Comparison of ENCODE assay signal across 32 cellular contexts in the genomic region with DNA sequence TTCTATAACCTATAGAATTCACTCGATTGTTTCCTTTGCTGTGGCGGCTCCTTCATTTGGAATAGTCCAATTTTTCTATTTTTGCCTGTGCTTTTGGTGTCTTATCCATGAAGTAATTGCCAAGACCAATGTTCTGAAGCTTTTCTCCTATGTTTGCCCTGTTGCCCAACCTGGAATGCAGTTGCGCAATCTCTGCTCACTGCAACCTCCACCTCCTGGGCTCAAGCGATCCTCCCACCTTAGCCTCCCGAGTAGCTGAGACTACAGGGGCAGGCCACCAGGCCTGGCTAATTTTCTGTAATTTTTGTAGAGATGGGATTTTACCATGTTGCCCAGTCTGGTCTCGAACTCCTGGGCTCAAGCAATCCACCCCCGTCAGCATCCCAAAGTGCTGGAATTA.
"Had no signal": no experiment of that assay in that cellular context is flagged by ENCODE, and none has a peak within 500 bp of the region (broad histone marks: within the 10 kb centered on the region; RNA-seq: fewer than 3 reads in every experiment).

No MANE protein-coding gene starts in this region.

- ATAC-seq: activated CD4-positive, CD25-positive, alpha-beta regulatory T cell treated with anti-CD3 and anti-CD28 coated beads, Interleukin-2, amount 50 U/mL, for 24 hours; activated CD8-positive, alpha-beta T cell treated with anti-CD3 and anti-CD28 coated beads for 36 hours; activated T-cell treated with anti-CD3 and anti-CD28 coated beads, Interleukin-2, amount 50 U/mL, for 4 hours; activated T-helper 17 cell treated with anti-CD3 and anti-CD28 coated beads, Interleukin-2, amount 50 U/mL, for 72 hours; esophagus mucosa had no signal

- H3K4me3 ChIP-seq: coronary artery, dorsolateral prefrontal cortex had no signal

- H3K4me3 Mint-ChIP-seq: activated B cell treated with CpG ODN at 0.5 μM for 24 hours; activated CD8-positive, alpha-beta T cell treated with anti-CD3 and anti-CD28 coated beads for 36 hours; activated naive CD8-positive, alpha-beta T cell; activated T-cell treated with anti-CD3 and anti-CD28 coated beads, Interleukin-2, amount 50 U/mL, for 4 hours; activated T-helper 17 cell treated with anti-CD3 and anti-CD28 coated beads, Interleukin-2, amount 50 U/mL, for 72 hours; central memory CD8-positive, alpha-beta T cell; dendritic cell treated with granulocyte-macrophage colony-stimulating factor and Interleukin-4, amounts not matched to agents 40 ng/mL and 50 ng/mL, for 4 days; endodermal cell; T-helper 2 cell treated with Interferon-gamma antibody and Interleukin-4, amounts not matched to agents 5 μg/mL and 100 μg/mL, for 36 hours had no signal

- DNase-seq: activated B cell treated with CpG ODN at 0.5 μM for 24 hours; activated CD4-positive, alpha-beta T cell treated with anti-CD3 and anti-CD28 coated beads for 48 hours; activated CD4-positive, alpha-beta T cell treated with anti-CD3 and anti-CD28 coated beads, Interleukin-2, amount 50 U/mL, for 1 hour; activated CD4-positive, alpha-beta T cell treated with anti-CD3 and anti-CD28 coated beads, Interleukin-2, amount 50 U/mL, for 48 hours; activated CD8-positive, alpha-beta memory T cell treated with anti-CD3 and anti-CD28 coated beads for 24 hours; activated CD8-positive, alpha-beta T cell treated with anti-CD3 and anti-CD28 coated beads for 36 hours; activated effector memory CD4-positive, alpha-beta T cell treated with Interleukin-2 at 50 U/mL for 16 hours; activated gamma-delta T cell treated with Interleukin-2 at 50 U/mL for 16 hours; activated naive CD4-positive, alpha-beta T cell treated with anti-CD3 and anti-CD28 coated beads, Interleukin-2, amount 50 U/mL, for 16 hours; activated naive CD4-positive, alpha-beta T cell treated with Interleukin-2 at 50 U/mL for 16 hours; activated T-cell treated with anti-CD3 and anti-CD28 coated beads, Interleukin-2, amount 50 U/mL, for 4 hours; amniotic stem cell; anterior cingulate cortex; brain microvascular endothelial cell; dorsolateral prefrontal cortex; effector memory CD4-positive, alpha-beta T cell; endodermal cell; foreskin fibroblast; head of caudate nucleus; T1000; WERI-Rb-1 had no signal

- H3K9me3 Mint-ChIP-seq: activated B cell treated with CpG ODN at 0.5 μM for 24 hours; activated CD8-positive, alpha-beta T cell treated with anti-CD3 and anti-CD28 coated beads for 36 hours; activated T-cell treated with anti-CD3 and anti-CD28 coated beads, Interleukin-2, amount 50 U/mL, for 4 hours; activated T-helper 17 cell treated with anti-CD3 and anti-CD28 coated beads, Interleukin-2, amount 50 U/mL, for 72 hours; central memory CD8-positive, alpha-beta T cell; dendritic cell treated with granulocyte-macrophage colony-stimulating factor and Interleukin-4, amounts not matched to agents 40 ng/mL and 50 ng/mL, for 4 days; endodermal cell; T-helper 2 cell treated with Interferon-gamma antibody and Interleukin-4, amounts not matched to agents 5 μg/mL and 100 μg/mL, for 36 hours had no signal

- H3K27ac Mint-ChIP-seq: activated B cell treated with CpG ODN at 0.5 μM for 24 hours; activated CD8-positive, alpha-beta T cell treated with anti-CD3 and anti-CD28 coated beads for 36 hours; activated naive CD8-positive, alpha-beta T cell; activated T-helper 17 cell treated with anti-CD3 and anti-CD28 coated beads, Interleukin-2, amount 50 U/mL, for 72 hours; dendritic cell treated with granulocyte-macrophage colony-stimulating factor and Interleukin-4, amounts not matched to agents 40 ng/mL and 50 ng/mL, for 4 days; endodermal cell; T-helper 2 cell treated with Interferon-gamma antibody and Interleukin-4, amounts not matched to agents 5 μg/mL and 100 μg/mL, for 36 hours had no signal

- H3K27ac ChIP-seq: brain microvascular endothelial cell, coronary artery, dorsolateral prefrontal cortex, WERI-Rb-1 had no signal

- H3K36me3 Mint-ChIP-seq: activated naive CD8-positive, alpha-beta T cell had no signal

- H3K36me3 ChIP-seq: brain microvascular endothelial cell, WERI-Rb-1 had no signal

- FAIRE-seq: astrocyte, bronchial epithelial cell, frontal cortex had no signal
